Comparison of ENCODE assay signal across 1 cellular context in genomic region chr11:110068001-110068400, GRCh38. TPM values are rescaled to one million over a fixed set of nuclear protein-coding genes. Genes with fewer than 3 reads are reported as not detected.
"Had no signal": no experiment of that assay in that cellular context is flagged by ENCODE, and none has a peak within 500 bp of the region (broad histone marks: within the 10 kb centered on the region; RNA-seq: fewer than 3 reads in every experiment).

No MANE protein-coding gene starts in this region.

RNA-seq across cellular contexts. Expression of gene ZC3H12C, which starts 25.2 kb away (rescaled TPM):
- polyA plus RNA-seq: immature natural killer cell had no signal
